Comparison of ENCODE assay signal across 19 cellular contexts in genomic region chrX:8906299-8906698, GRCh38.
"Had no signal": no experiment of that assay in that cellular context is flagged by ENCODE, and none has a peak within 500 bp of the region (broad histone marks: within the 10 kb centered on the region; RNA-seq: fewer than 3 reads in every experiment).

No MANE protein-coding gene starts in this region.

- H3K27ac ChIP-seq: esophagus squamous epithelium, left ventricle myocardium inferior, neutrophil, right atrium auricular region, suprapubic skin, thyroid gland, uterus had no signal

- DNase-seq: cerebellar nuclear complex; esophagus squamous epithelium; immature natural killer cell; left ventricle myocardium inferior; mesenchymal stem cell; midbrain; small intestine; stimulated activated CD4-positive, alpha-beta T cell treated with anti-CD3 and anti-CD28 coated beads, Interleukin-12 subunit alpha, Interleukin-12 subunit beta, amount 100 ng/mL, for 4 hours; stimulated activated CD4-positive, alpha-beta T cell treated with anti-CD3 and anti-CD28 coated beads, Interleukin-2, amount 100 ng/mL, for 48 hours; stimulated activated naive CD4-positive, alpha-beta T cell treated with Interleukin-2 at 50 U/mL for 16 hours; thyroid gland; uterus had no signal

- H3K4me1 ChIP-seq: esophagus squamous epithelium, left ventricle myocardium inferior, right atrium auricular region, suprapubic skin, thyroid gland, uterus had no signal

- H3K4me3 ChIP-seq: esophagus squamous epithelium, left ventricle myocardium inferior, lung, right atrium auricular region, suprapubic skin, thyroid gland, uterus had no signal

- H3K27me3 Mint-ChIP-seq: type B pancreatic cell had no signal

- H3K36me3 Mint-ChIP-seq: immature natural killer cell; natural killer cell treated with Interleukin-12 subunit alpha and Interleukin-12 subunit beta and Interleukin-15 and Interleukin-18, amount 100 ng/mL, for 72 hours; type B pancreatic cell had no signal

- H3K4me3 Mint-ChIP-seq: dendritic cell treated with granulocyte-macrophage colony-stimulating factor and Interleukin-4, amounts not matched to agents 40 ng/mL and 50 ng/mL, for 4 days; immature natural killer cell; natural killer cell treated with Interleukin-12 subunit alpha and Interleukin-12 subunit beta and Interleukin-15 and Interleukin-18, amount 100 ng/mL, for 72 hours; type B pancreatic cell had no signal

- H3K4me1 Mint-ChIP-seq: immature natural killer cell had no signal

- H3K9me3 Mint-ChIP-seq: dendritic cell treated with granulocyte-macrophage colony-stimulating factor and Interleukin-4, amounts not matched to agents 40 ng/mL and 50 ng/mL, for 4 days; natural killer cell treated with Interleukin-12 subunit alpha and Interleukin-12 subunit beta and Interleukin-15 and Interleukin-18, amount 100 ng/mL, for 72 hours; type B pancreatic cell had no signal

- H3K9me3 ChIP-seq: esophagus squamous epithelium, left ventricle myocardium inferior, neutrophil, right atrium auricular region, suprapubic skin, thyroid gland, uterus had no signal

- ATAC-seq: natural killer cell treated with Interleukin-12 subunit alpha and Interleukin-12 subunit beta and Interleukin-15 and Interleukin-18, amount 100 ng/mL, for 72 hours had no signal

- H3K36me3 ChIP-seq: esophagus squamous epithelium, left ventricle myocardium inferior, neutrophil, right atrium auricular region, suprapubic skin, thyroid gland, uterus had no signal

- H3K27me3 ChIP-seq: esophagus squamous epithelium, neutrophil, right atrium auricular region, thyroid gland, uterus had no signal

- H3K27ac Mint-ChIP-seq: dendritic cell treated with granulocyte-macrophage colony-stimulating factor and Interleukin-4, amounts not matched to agents 40 ng/mL and 50 ng/mL, for 4 days; immature natural killer cell; natural killer cell treated with Interleukin-12 subunit alpha and Interleukin-12 subunit beta and Interleukin-15 and Interleukin-18, amount 100 ng/mL, for 72 hours; type B pancreatic cell had no signal
